ENCODE assay signal across 11 cellular contexts in genomic region chr6:163710552-163710951, GRCh38.
DNase-seq lines count a peak whose midpoint lies in the region; TF ChIP-seq lines count a peak whose summit lies in the region.
"Had no signal": no experiment of that assay in that cellular context is flagged by ENCODE, and none has a peak within 500 bp of the region (broad histone marks: within the 10 kb centered on the region; RNA-seq: fewer than 3 reads in every experiment).

No MANE protein-coding gene starts in this region.

- no peak for TF ChIP-seq EP300 in ovary (IDR thresholded peaks at IDR 0.05)

- H3K27me3 ChIP-seq in HL-60 (ENCODE audit: insufficient read depth, poor library complexity, severe bottlenecking): no peaks in the 10 kb centered on the region
- no peaks in the 10 kb centered on the region for H3K27me3 ChIP-seq in left ventricle myocardium inferior (ENCODE audit: low read depth)
- no peaks in the 10 kb centered on the region for H3K27me3 ChIP-seq in subcutaneous abdominal adipose tissue (ENCODE audit: control insufficient read depth in 5 of 5, insufficient read depth in 4 of 5, low read length in 5 of 5)
- no peaks in the 10 kb centered on the region for H3K27me3 ChIP-seq in ovary
- H3K27me3 ChIP-seq: neural progenitor cell had no signal

- no peaks in the 10 kb centered on the region for H3K9me3 ChIP-seq in left ventricle myocardium inferior (replicated peaks)
- H3K9me3 ChIP-seq in subcutaneous abdominal adipose tissue (ENCODE audit: control insufficient read depth in 5 of 5, low read length in 5 of 5): no peaks in the 10 kb centered on the region
- no peaks in the 10 kb centered on the region for H3K9me3 ChIP-seq in ovary

- TF ChIP-seq CTCF in HL-60 (IDR thresholded peaks at IDR 0.05; ENCODE audit: insufficient read depth, low read length): no peak
- no peak for TF ChIP-seq CTCF in left ventricle myocardium inferior (IDR thresholded peaks at IDR 0.05; ENCODE audit: borderline replicate concordance)
- TF ChIP-seq CTCF in ovary (IDR thresholded peaks at IDR 0.05): no peak

- intact Hi-C loops in left ventricle myocardium inferior (cut with micrococcal nuclease): loop anchor here (5.0 kb wide), 1 partner anchor 247 kb away; no protein-coding TSS in a partner anchor
- intact Hi-C loops in ovary (cut with DNase I): no loop called here

- H3K4me3 ChIP-seq in HL-60 (replicated peaks; ENCODE audit: insufficient read depth, low read length): no peak overlapping the region
- H3K4me3 ChIP-seq in left ventricle myocardium inferior: peak overlapping the region; percentile 3
- H3K4me3 ChIP-seq in subcutaneous abdominal adipose tissue (ENCODE audit: low read depth in 1 of 5, low read length in 5 of 5): no peak overlapping the region
- H3K4me3 ChIP-seq in ovary: no peak overlapping the region
- H3K4me3 ChIP-seq: neural progenitor cell had no signal

- H3K36me3 ChIP-seq in left ventricle myocardium inferior (no peaks in the 10 kb centered on the region), subcutaneous abdominal adipose tissue (ENCODE audit: control insufficient read depth in 5 of 5, insufficient read depth in 5 of 5, low read length in 5 of 5) (no peaks in the 10 kb centered on the region), ovary (no peaks in the 10 kb centered on the region)
- H3K36me3 ChIP-seq: neural progenitor cell had no signal

- TF ChIP-seq POLR2A in ovary (IDR thresholded peaks at IDR 0.05): no peak

- peak overlapping the region; percentile 91 for H3K27ac ChIP-seq in HL-60 (replicated peaks)
- peak overlapping the region; percentile 91 for H3K27ac ChIP-seq in left ventricle myocardium inferior (replicated peaks)
- H3K27ac ChIP-seq in subcutaneous abdominal adipose tissue (ENCODE audit: low read depth, low read length): peak overlapping the region; percentile 87
- H3K27ac ChIP-seq in ovary: no peak overlapping the region
- H3K27ac ChIP-seq: neural progenitor cell had no signal

- DNase-seq in HL-60 (ENCODE audit: low read depth in 1 of 2, low spot score in 1 of 2) (peak in 1 of 2 experiments; percentile 12), UCSD-AML1 (lab: John Stamatoyannopoulos, UW; ENCODE audit: unreplicated experiment) (peak; percentile 29), left ventricle myocardium inferior (no peak), ovary (no peak), HCEC 1CT (no peak), dedifferentiated amniotic fluid mesenchymal stem cell (ENCODE audit: extremely low spot score) (no peak)
- DNase-seq in activated CD4-positive, CD25-positive, alpha-beta regulatory T cell (lab: John Stamatoyannopoulos, UW): no peak
- DNase-seq: H7, NCI-H446 treated with DMSO at 0.1 percent for 48 hours had no signal

- WGBS in ovary, 3 donors: 82 to 85% (median 83%) methylated on average over 6 of the region's 6 CpGs

- peak overlapping the region in 1 of 5 donors; percentile 22 for H3K9ac ChIP-seq in subcutaneous abdominal adipose tissue (ENCODE audit: low read length in 5 of 5)
- H3K9ac ChIP-seq: neural progenitor cell had no signal

- H3K4me1 ChIP-seq in left ventricle myocardium inferior (peaks cover 65% of the 10 kb centered on the region), subcutaneous abdominal adipose tissue (ENCODE audit: control insufficient read depth in 5 of 5, insufficient read depth in 5 of 5, low read length in 5 of 5) (peaks cover 28 to 66% (median 61%) of the 10 kb centered on the region in 5 donors), ovary (ENCODE audit: insufficient read depth) (peaks cover 2% of the 10 kb centered on the region)
- H3K4me1 ChIP-seq: neural progenitor cell had no signal

Comparison
In these comparisons a context has a peak if more than half of its experiments do, and no peak if none do; other contexts are left out.
1. H3K27ac ChIP-seq: peak in HL-60 (single experiment), left ventricle myocardium inferior (single experiment) and subcutaneous abdominal adipose tissue (single experiment); none in ovary (0 of 2).